ENCODE assay signal across 1 cellular context in genomic region chr22:23519442-23520177, GRCh38.
TF ChIP-seq lines count a peak whose summit lies in the region.

No MANE protein-coding gene starts in this region.

TF ChIP-seq in H1, 55 proteins besides CTCF, POLR2A, EP300 and RAD21 (continued from another document):
- TF ChIP-seq RNF2 (IDR thresholded peaks at IDR 0.05; ENCODE audit: borderline replicate concordance, low read depth, low read length, missing control alignments, poor library complexity, severe bottlenecking) (no peak), SIRT6 (IDR thresholded peaks at IDR 0.05; ENCODE audit: low read length) (no peak), SP4 (IDR thresholded peaks at IDR 0.05; ENCODE audit: low read length) (no peak), NANOG (IDR thresholded peaks at IDR 0.05; ENCODE audit: insufficient read depth, low read depth, low read length, poor library complexity, severe bottlenecking) (no peak), TBP (IDR thresholded peaks at IDR 0.05; ENCODE audit: low read depth, low read length) (no peak), GABPA (IDR thresholded peaks at IDR 0.05; ENCODE audit: borderline replicate concordance, insufficient read depth, low read length) (no peak), JUND (IDR thresholded peaks at IDR 0.05; ENCODE audit: low read length) (no peak), MAX (IDR thresholded peaks at IDR 0.05) (no peak), MAFK (IDR thresholded peaks at IDR 0.05; ENCODE audit: low read depth, low read length) (no peak), SUZ12 (IDR thresholded peaks at IDR 0.05; ENCODE audit: low read length) (no peak), CHD2 (IDR thresholded peaks at IDR 0.05; ENCODE audit: low read length) (no peak), NRF1 (IDR thresholded peaks at IDR 0.05; ENCODE audit: low read depth, low read length) (no peak), BRCA1 (IDR thresholded peaks at IDR 0.05; ENCODE audit: low read depth, low read length) (no peak)
